ENCODE assay signal across 11 cellular contexts in genomic region chr9:33453286-33453882, GRCh38. TPM values are rescaled to one million over a fixed set of nuclear protein-coding genes. Genes with fewer than 3 reads are reported as not detected.
DNase-seq lines count a peak whose midpoint lies in the region; TF ChIP-seq lines count a peak whose summit lies in the region.
"Had no signal": no experiment of that assay in that cellular context is flagged by ENCODE, and none has a peak within 500 bp of the region (broad histone marks: within the 10 kb centered on the region; RNA-seq: fewer than 3 reads in every experiment).

No MANE protein-coding gene starts in this region.

- DNase-seq in mammary epithelial cell (no peak), MCF 10A (ENCODE audit: unreplicated experiment) (no peak), PC-9 (peak in 1 of 2 experiments; percentile 36), esophagus squamous epithelium (lab: John Stamatoyannopoulos, UW) (no peak), UCSD-AML1 (lab: John Stamatoyannopoulos, UW; ENCODE audit: unreplicated experiment) (no peak), amygdala (lab: John Stamatoyannopoulos, UW) (no peak), NCI-H1694 treated with DMSO at 0.1 percent for 48 hours (lab: John Stamatoyannopoulos, UW) (no peak)
- DNase-seq: activated B cell treated with CpG ODN at 0.5 μM for 24 hours had no signal

- WGBS in mammary epithelial cell (ENCODE audit: low coverage, missing lambda C conversion rate), result 50% methylated on average over 2 of the region's 3 CpGs
- WGBS in esophagus squamous epithelium, 2 donors, result 56 to 60% methylated on average over 3 of the region's 3 CpGs
- 80% methylated on average over 3 of the region's 3 CpGs for WGBS in urinary bladder

- intact Hi-C loops in mammary epithelial cell (cut with micrococcal nuclease) (no loop called here), MCF 10A (cut with micrococcal nuclease) (loop anchor here (1.0 to 2.0 kb wide), 2 partner anchors 50 to 167 kb away; no protein-coding TSS in a partner anchor), PC-9 (cut with micrococcal nuclease; ENCODE audit: unreplicated experiment) (loop anchor here (5.0 kb wide), 1 partner anchor 36 kb away; no protein-coding TSS in a partner anchor), esophagus squamous epithelium (cut with DNase I) (no loop called here)

- H3K27ac ChIP-seq in mammary epithelial cell (ENCODE audit: insufficient read depth, low read depth, low read length), result peak overlapping the region; percentile 5
- H3K27ac ChIP-seq in PC-9, result peak overlapping the region; percentile 44
- peak overlapping the region; percentile 66 to 81 (median 70) for H3K27ac ChIP-seq in esophagus squamous epithelium
- peak overlapping the region; percentile 74 for H3K27ac ChIP-seq in urinary bladder (ENCODE audit: low read depth)
- H3K27ac ChIP-seq: tibial nerve had no signal

- H3K36me3 Mint-ChIP-seq in MCF 10A (ENCODE audit: insufficient read depth, unreplicated experiment), result peaks cover 6% of the 10 kb centered on the region

- POLR2A ChIA-PET in MCF 10A (lab: Yijun Ruan, JAX), result interaction anchor here (0.7 to 1.9 kb wide), 5 partner anchors 8 to 130 kb away, joined by 3 to 5 read pairs (median 3); no protein-coding TSS in a partner anchor
- POLR2A ChIA-PET in PC-9 (lab: Charles Lee; ENCODE audit: unreplicated experiment), result interaction anchor here (0.7 kb wide), 1 partner anchor 13 kb away, joined by 3 read pairs; no protein-coding TSS in a partner anchor

- in situ Hi-C loops in mammary epithelial cell (cut with MboI; ENCODE audit: low sequenced_read_pairs in 2 of 2), result loop anchor here (25.0 kb wide), 2 partner anchors 166 to 216 kb away; partner anchors contain the start of genes NFX1 (in 1 of the 2) and SPINK4 (in 1 of the 2)

- H3K9me2 ChIP-seq in PC-9 (ENCODE audit: insufficient read depth), result no peaks in the 10 kb centered on the region

- no peaks in the 10 kb centered on the region for H3K27me3 Mint-ChIP-seq in MCF 10A (ENCODE audit: insufficient read depth, unreplicated experiment)

- peak overlapping the region; percentile 52 for H3K4me2 ChIP-seq in mammary epithelial cell (ENCODE audit: insufficient read depth, low read depth, low read length)
- peak overlapping the region; percentile 51 for H3K4me2 ChIP-seq in PC-9

- no peaks in the 10 kb centered on the region for H3F3A ChIP-seq in PC-9 (ENCODE audit: insufficient read depth, low read depth)

- H3K4me1 ChIP-seq in mammary epithelial cell (ENCODE audit: insufficient read depth, low read length) (peaks cover 28% of the 10 kb centered on the region), PC-9 (replicated peaks; ENCODE audit: insufficient read depth) (peaks cover 30% of the 10 kb centered on the region), esophagus squamous epithelium (peaks cover 13 to 70% (median 29%) of the 10 kb centered on the region in 3 donors), urinary bladder (ENCODE audit: insufficient read depth) (peaks cover 1% of the 10 kb centered on the region)
- H3K4me1 ChIP-seq: tibial nerve had no signal

- H3K4me3 ChIP-seq in mammary epithelial cell (replicated peaks in 1 of 3; ENCODE audit: insufficient read depth in 1 of 3, low read depth in 2 of 3, low read length in 3 of 3) (no peak overlapping the region), PC-9 (no peak overlapping the region), esophagus squamous epithelium (no peak overlapping the region), urinary bladder (ENCODE audit: low read depth, low read length) (no peak overlapping the region)
- H3K4me3 ChIP-seq: tibial nerve had no signal

- no peak for TF ChIP-seq POLR2A in esophagus squamous epithelium (IDR thresholded peaks at IDR 0.05)

- H3K36me3 ChIP-seq in mammary epithelial cell (ENCODE audit: insufficient read depth, low read length), result no peaks in the 10 kb centered on the region
- H3K36me3 ChIP-seq in PC-9 (ENCODE audit: low read depth), result no peaks in the 10 kb centered on the region
- H3K36me3 ChIP-seq in esophagus squamous epithelium, result no peaks in the 10 kb centered on the region
- H3K36me3 ChIP-seq in urinary bladder (ENCODE audit: insufficient read depth), result no peaks in the 10 kb centered on the region
- H3K36me3 ChIP-seq: BE2C, tibial nerve had no signal

- no TSS peak for BruUV-seq in mammary epithelial cell (replicated peaks; lab: Mats Ljungman, UMichigan)
- BruUV-seq in MCF 10A (replicated peaks; lab: Mats Ljungman, UMichigan), result no TSS peak
- BruUV-seq in PC-9 (replicated peaks; lab: Mats Ljungman, UMichigan), result no TSS peak

- H3K27ac Mint-ChIP-seq in MCF 10A (ENCODE audit: low read depth, unreplicated experiment), result no peak overlapping the region
- H3K27ac Mint-ChIP-seq: activated B cell treated with CpG ODN at 0.5 μM for 24 hours had no signal

- H4K20me1 ChIP-seq in mammary epithelial cell (ENCODE audit: insufficient read depth, low read length), result no peaks in the 10 kb centered on the region
- no peaks in the 10 kb centered on the region for H4K20me1 ChIP-seq in PC-9 (ENCODE audit: insufficient read depth)

- CTCF ChIA-PET in mammary epithelial cell (lab: Charles Lee; ENCODE audit: low non-redundant PET), result interaction anchor here (0.5 to 1.5 kb wide), 23 partner anchors 10 to 348 kb away, joined by 3 to 14 read pairs (median 4); partner anchors contain the start of genes NFX1 and NOL6
- CTCF ChIA-PET in MCF 10A (lab: Yijun Ruan, JAX), result interaction anchor here (0.5 to 6.4 kb wide), 28 partner anchors 7 to 457 kb away, joined by 3 to 91 read pairs (median 5); partner anchors contain the start of genes AQP7 and NOL6
- CTCF ChIA-PET in PC-9 (lab: Charles Lee), result interaction anchor here (0.6 to 1.8 kb wide), 14 partner anchors 10 to 595 kb away, joined by 3 to 13 read pairs (median 5); partner anchors contain the start of genes NFX1 and NOL6

- H3K4me1 Mint-ChIP-seq in MCF 10A (ENCODE audit: insufficient read depth, unreplicated experiment), result peaks cover 18% of the 10 kb centered on the region

- H3K27me3 ChIP-seq in mammary epithelial cell (ENCODE audit: insufficient read depth, low read length) (no peaks in the 10 kb centered on the region), PC-9 (ENCODE audit: insufficient read depth, low read depth) (no peaks in the 10 kb centered on the region), esophagus squamous epithelium (no peaks in the 10 kb centered on the region)
- H3K27me3 ChIP-seq: BE2C, tibial nerve had no signal

- H3K9ac ChIP-seq in mammary epithelial cell (ENCODE audit: insufficient read depth, low read length), result no peak overlapping the region

- TF ChIP-seq CTCF in mammary epithelial cell (conservative IDR thresholded peaks at IDR 0.05 in 1 of 2, IDR thresholded peaks at IDR 0.05 in 1 of 2; ENCODE audit: extremely low read depth in 1 of 2, insufficient read depth in 1 of 2, low read depth in 1 of 2, low read length in 2 of 2), result no peak
- TF ChIP-seq CTCF in MCF 10A (IDR thresholded peaks at IDR 0.05; ENCODE audit: unreplicated experiment), result no peak
- no peak for TF ChIP-seq CTCF in PC-9 (conservative IDR thresholded peaks at IDR 0.05)
- TF ChIP-seq CTCF in esophagus squamous epithelium (IDR thresholded peaks at IDR 0.05), result no peak

- H3K9me3 ChIP-seq in mammary epithelial cell (replicated peaks; ENCODE audit: insufficient read depth, low read length) (no peaks in the 10 kb centered on the region), PC-9 (ENCODE audit: insufficient read depth, low read depth) (no peaks in the 10 kb centered on the region), esophagus squamous epithelium (no peaks in the 10 kb centered on the region)
- H3K9me3 ChIP-seq: BE2C, tibial nerve had no signal

- H3K4me3 Mint-ChIP-seq in MCF 10A (ENCODE audit: unreplicated experiment), result no peak overlapping the region
- H3K4me3 Mint-ChIP-seq: activated B cell treated with CpG ODN at 0.5 μM for 24 hours had no signal

- dilution Hi-C loops in mammary epithelial cell (cut with HindIII; ENCODE audit: low sequenced_read_pairs), result no loop called here

- H3K79me2 ChIP-seq in mammary epithelial cell (ENCODE audit: insufficient read depth, low read length) (no peaks in the 10 kb centered on the region), PC-9 (ENCODE audit: low read depth) (no peaks in the 10 kb centered on the region)

- peak overlapping the region; percentile 75 for H2AFZ ChIP-seq in mammary epithelial cell (ENCODE audit: low read depth, low read length)
- no peak overlapping the region for H2AFZ ChIP-seq in PC-9

- no peaks in the 10 kb centered on the region for H3K9me3 Mint-ChIP-seq in MCF 10A (ENCODE audit: unreplicated experiment)
- H3K9me3 Mint-ChIP-seq: activated B cell treated with CpG ODN at 0.5 μM for 24 hours had no signal

RNA-seq across cellular contexts. Expression of gene AQP3, which starts 6.0 kb away (rescaled TPM):
- 10 to 100 TPM; 11.0 to 20.0 TPM for total RNA-seq in mammary epithelial cell
- 38.7 TPM for polyA plus RNA-seq in mammary epithelial cell
- 50.9 TPM for polyA minus RNA-seq in mammary epithelial cell
- 0.83 and 0.89 TPM in 2 replicates for total RNA-seq in MCF 10A (2022)
- total RNA-seq in PC-9 (2021), result 9.9 and 15.3 TPM in 2 replicates
- 1,000 to 10,000 TPM; 1,484 to 2,988 (median 2,291) TPM for total RNA-seq in esophagus squamous epithelium
- total RNA-seq in urinary bladder, result 27.1 TPM
- 126 TPM for polyA plus RNA-seq in urinary bladder

RNA-seq across cellular contexts. Expression of gene NOL6, which starts 20.3 kb away (rescaled TPM):
- total RNA-seq in mammary epithelial cell (10 to 100 TPM; 34.2 to 59.0 TPM), MCF 10A (2022) (37.2 and 48.6 TPM in 2 replicates), PC-9 (2021) (15.5 and 16.2 TPM in 2 replicates), esophagus squamous epithelium (10 to 100 TPM; 23.6 to 43.7 (median 38.3) TPM), urinary bladder (17.3 TPM)
- polyA plus RNA-seq in mammary epithelial cell (51.8 TPM), urinary bladder (23.1 TPM)
- polyA minus RNA-seq in mammary epithelial cell, result 107 TPM

RNA-seq across cellular contexts. Expression of gene AQP7, which starts 51.0 kb away (rescaled TPM):
- under 1 TPM in 1 of 2 donors, not detected in 1; 0.56 TPM for total RNA-seq in mammary epithelial cell
- polyA plus RNA-seq in mammary epithelial cell, result not detected
- polyA minus RNA-seq in mammary epithelial cell, result not detected
- not detected in 2 replicates for total RNA-seq in MCF 10A (2022)
- 0.59 TPM in 1 of 2 replicates, not detected in the other for total RNA-seq in PC-9 (2021)
- total RNA-seq in esophagus squamous epithelium, result under 1 TPM in 2 of 4 donors, not detected in 2; 0.15 to 0.57 TPM
- 1.9 TPM for total RNA-seq in urinary bladder
- 8.7 TPM for polyA plus RNA-seq in urinary bladder
- total RNA-seq: activated B cell treated with CpG ODN at 0.5 μM for 24 hours had no signal

Comparison
In these comparisons a context has a peak if more than half of its experiments do, and no peak if none do; other contexts are left out.
1. intact Hi-C loops: an anchor here in MCF 10A (1.0 to 2.0 kb wide) and PC-9 (5.0 kb wide); none called in mammary epithelial cell and esophagus squamous epithelium.
2. H3K27ac ChIP-seq: peak in every context shown above with its lines; median percentile 74 in urinary bladder; 70 in esophagus squamous epithelium; 44 in PC-9; 5 in mammary epithelial cell.
3. RNA of gene AQP3, which starts 6.0 kb away (total RNA-seq): 1,484 to 2,988 TPM in esophagus squamous epithelium; 27.1 TPM in urinary bladder (single experiment), 11.0 to 20.0 TPM in mammary epithelial cell, 9.9 to 15.3 TPM in PC-9 and 0.83 to 0.89 TPM in MCF 10A; every median in the first group is over 10 times any median in the second.